Comparison of ENCODE assay signal across 33 cellular contexts in genomic region chr20:33191955-33192354, GRCh38. TPM values are rescaled to one million over a fixed set of nuclear protein-coding genes. Genes with fewer than 3 reads are reported as not detected.
"Had no signal": no experiment of that assay in that cellular context is flagged by ENCODE, and none has a peak within 500 bp of the region (broad histone marks: within the 10 kb centered on the region; RNA-seq: fewer than 3 reads in every experiment).

No MANE protein-coding gene starts in this region.

- H3K4me1 ChIP-seq: adrenal gland, esophagus squamous epithelium, heart right ventricle had no signal

- H3K27ac ChIP-seq: adrenal gland, body of pancreas, epithelial cell of prostate, gastroesophageal sphincter, heart right ventricle had no signal

- H3K4me3 ChIP-seq: adrenal gland, body of pancreas, esophagus squamous epithelium, gastroesophageal sphincter, heart right ventricle had no signal

- FAIRE-seq: colon, endometrium, endothelial cell of umbilical vein had no signal

- ATAC-seq: activated CD4-positive, alpha-beta T cell treated with anti-CD3 and anti-CD28 coated beads for 36 hours; activated CD8-positive, alpha-beta memory T cell treated with anti-CD3 and anti-CD28 coated beads, Interleukin-2, amount 10 ng/mL, durations not matched to agents 7 days and 5 days; activated CD8-positive, alpha-beta T cell treated with anti-CD3 and anti-CD28 coated beads, Interleukin-2, amount 10 ng/mL, durations not matched to agents 7 days and 5 days; activated naive CD8-positive, alpha-beta T cell treated with anti-CD3 and anti-CD28 coated beads, Interleukin-2, amount 50 U/mL, for 24 hours; gastroesophageal sphincter; heart right ventricle; T-helper 17 cell had no signal

- H3K9me3 ChIP-seq: adrenal gland, body of pancreas, esophagus squamous epithelium, gastroesophageal sphincter, heart right ventricle had no signal

- DNase-seq: activated CD4-positive, alpha-beta memory T cell treated with anti-CD3 and anti-CD28 coated beads for 36 hours; activated CD4-positive, alpha-beta T cell treated with anti-CD3 and anti-CD28 coated beads for 36 hours; activated CD4-positive, alpha-beta T cell treated with anti-CD3 and anti-CD28 coated beads, Interleukin-2, amount 10 ng/mL, durations not matched to agents 24 days and 14 days; activated CD4-positive, CD25-positive, alpha-beta regulatory T cell; activated CD4-positive, CD25-positive, alpha-beta regulatory T cell treated with anti-CD3 and anti-CD28 coated beads, Interleukin-2, amount 50 U/mL, for 72 hours; activated CD8-positive, alpha-beta memory T cell treated with anti-CD3 and anti-CD28 coated beads, Interleukin-2, amount 10 ng/mL, durations not matched to agents 7 days and 5 days; activated CD8-positive, alpha-beta memory T cell treated with anti-CD3 and anti-CD28 coated beads, Interleukin-2, amount 50 U/mL, for 4 hours; activated CD8-positive, alpha-beta T cell treated with anti-CD3 and anti-CD28 coated beads, Interleukin-2, amount 10 ng/mL, durations not matched to agents 7 days and 5 days; activated effector memory CD4-positive, alpha-beta T cell treated with anti-CD3 and anti-CD28 coated beads, Interleukin-2, amount 50 U/mL, for 16 hours; activated naive CD4-positive, alpha-beta T cell treated with anti-CD3 and anti-CD28 coated beads for 36 hours; activated naive CD8-positive, alpha-beta T cell treated with anti-CD3 and anti-CD28 coated beads for 36 hours; activated naive CD8-positive, alpha-beta T cell treated with anti-CD3 and anti-CD28 coated beads, Interleukin-2, amount 50 U/mL, for 24 hours; activated T-cell treated with anti-CD3 and anti-CD28 coated beads, Interleukin-2, amount 50 U/mL, for 1 hour; activated T-cell treated with anti-CD3 and anti-CD28 coated beads, Interleukin-2, amount 50 U/mL, for 48 hours; adrenal gland; amygdala; aorta; body of pancreas; caudate nucleus; cortex of kidney; effector CD8-positive, alpha-beta T cell; esophagus squamous epithelium; foreskin melanocyte; heart right ventricle; T-helper 17 cell; T1000 had no signal

RNA-seq across cellular contexts. Expression of gene BPIFA2, which starts 24.0 kb away (rescaled TPM):
- polyA plus RNA-seq: adrenal gland, aorta, endothelial cell of umbilical vein, esophagus, fibroblast of lung, heart right ventricle had no signal

RNA-seq across cellular contexts. Expression of gene BPIFA3, which starts 25.2 kb away (rescaled TPM):
- polyA plus RNA-seq: adrenal gland, aorta, endothelial cell of umbilical vein, esophagus, fibroblast of lung, heart right ventricle had no signal

RNA-seq across cellular contexts. Expression of gene BPIFA1, which starts 43.8 kb away (rescaled TPM):
- polyA plus RNA-seq: adrenal gland, aorta, endothelial cell of umbilical vein, esophagus, fibroblast of lung, heart right ventricle had no signal
